In the genomic region with DNA sequence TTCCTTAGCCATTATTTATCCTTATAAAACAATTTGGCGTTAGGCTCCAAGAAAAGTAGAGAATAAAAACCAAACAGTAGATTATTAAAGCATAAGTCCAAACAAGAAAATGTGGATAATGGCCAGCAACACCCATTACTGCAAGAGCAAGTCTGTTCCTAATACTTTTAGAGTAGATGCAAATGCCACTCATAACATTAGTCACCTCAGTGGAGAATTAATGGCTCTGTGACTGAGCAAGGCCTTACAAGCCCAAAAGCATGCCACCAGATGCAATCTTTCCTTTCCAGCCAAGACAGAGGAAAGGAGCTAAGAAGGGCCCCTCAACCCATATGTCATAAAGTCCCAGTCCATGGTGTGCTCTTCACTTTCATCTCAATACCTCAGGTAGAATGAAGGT, we compare ENCODE assay signal across 22 cellular contexts.
"Had no signal": no experiment of that assay in that cellular context is flagged by ENCODE, and none has a peak within 500 bp of the region (broad histone marks: within the 10 kb centered on the region; RNA-seq: fewer than 3 reads in every experiment).

No MANE protein-coding gene starts in this region.

- H3K9me3 ChIP-seq: esophagus muscularis mucosa, gastrocnemius medialis, mucosa of descending colon, neutrophil, right atrium auricular region, sigmoid colon, spleen, thoracic aorta, transverse colon, upper lobe of right lung, uterus had no signal

- H3K27me3 ChIP-seq: esophagus muscularis mucosa, gastrocnemius medialis, neutrophil, right atrium auricular region, sigmoid colon, spleen, transverse colon, upper lobe of right lung, uterus had no signal

- H3K79me2 ChIP-seq: parathyroid adenoma had no signal

- DNase-seq: dorsolateral prefrontal cortex; effector CD4-positive, alpha-beta T cell; gastrocnemius medialis; head of caudate nucleus; kidney; mesenchymal stem cell; mucosa of descending colon; naive B cell; sigmoid colon; spleen; stimulated activated CD4-positive, alpha-beta T cell treated with anti-CD3 and anti-CD28 coated beads, Interleukin-4, amount 100 ng/mL, for 4 hours; stimulated activated naive B cell treated with anti-CD40 and anti-IgM and Interleukin-4, amounts not matched to agents 10 μg/mL and 1 μg/mL and 100 μg/mL, for 72 hours; transverse colon; upper lobe of right lung; uterus had no signal

- H2AFZ ChIP-seq: parathyroid adenoma had no signal

- H3K9ac ChIP-seq: parathyroid adenoma had no signal

- H3K27ac ChIP-seq: dorsolateral prefrontal cortex, epithelial cell of prostate, esophagus muscularis mucosa, gastrocnemius medialis, neutrophil, parathyroid adenoma, right atrium auricular region, sigmoid colon, skin epidermis, spleen, transverse colon, upper lobe of right lung, uterus had no signal

- H3K36me3 ChIP-seq: gastrocnemius medialis, neutrophil, right atrium auricular region, sigmoid colon, spleen, thoracic aorta, transverse colon, upper lobe of right lung, uterus had no signal

- H3K4me1 ChIP-seq: gastrocnemius medialis, parathyroid adenoma, right atrium auricular region, sigmoid colon, spleen, transverse colon, upper lobe of right lung, uterus had no signal

- H3K4me3 ChIP-seq: dorsolateral prefrontal cortex, esophagus muscularis mucosa, gastrocnemius medialis, mucosa of descending colon, right atrium auricular region, sigmoid colon, skin epidermis, spleen, thoracic aorta, transverse colon, upper lobe of right lung, uterus had no signal
